ENCODE assay signal across 8 cellular contexts in genomic region chrX:44872817-44873414, GRCh38. TPM values are rescaled to one million over a fixed set of nuclear protein-coding genes. Genes with fewer than 3 reads are reported as not detected.
DNase-seq lines count a peak whose midpoint lies in the region; ATAC-seq and TF ChIP-seq lines count a peak whose summit lies in the region.

Gene KDM6A (plus strand): TSS chrX:44873188. CDS start chrX:44873552, 364 bp downstream.

- no peaks in the 10 kb centered on the region for H3K27me3 Mint-ChIP-seq in activated CD4-positive, alpha-beta T cell treated with anti-CD3 and anti-CD28 coated beads for 36 hours

- H3K4me3 ChIP-seq in choroid plexus epithelial cell (ENCODE audit: low read depth, low read length) (peak within 1 kb of the TSS; percentile 71), kidney epithelial cell (ENCODE audit: low read depth, low read length) (peak within 1 kb of the TSS; percentile 75)

- H3K36me3 Mint-ChIP-seq in activated CD4-positive, alpha-beta T cell treated with anti-CD3 and anti-CD28 coated beads for 36 hours (ENCODE audit: low read depth) = peaks cover 7% of the 10 kb centered on the region

- DNase-seq in AG20443 (ENCODE audit: low spot score) (peak; percentile 95), NCI-H510A (lab: John Stamatoyannopoulos, UW) (peak; percentile 92), choroid plexus epithelial cell (ENCODE audit: low read depth) (peak; percentile 96), kidney epithelial cell (ENCODE audit: low read depth) (peak; percentile 89)
- DNase-seq in activated CD4-positive, alpha-beta T cell treated with anti-CD3 and anti-CD28 coated beads for 36 hours = peak; percentile 97
- DNase-seq in stimulated activated CD4-positive, alpha-beta T cell treated with anti-CD3 and anti-CD28 coated beads, Interleukin-15, amount 100 ng/mL, for 48 hours (ENCODE audit: low read depth in 2 of 2) = peak; percentile 91 to 100

- H3K36me3 ChIP-seq in kidney epithelial cell (ENCODE audit: control insufficient read depth, insufficient read depth, low read length) = no peaks in the 10 kb centered on the region

- ATAC-seq in HG03432 (IDR thresholded peaks at IDR 0.05; ENCODE audit: unreplicated experiment) = peak; percentile 91
- ATAC-seq in activated CD4-positive, alpha-beta T cell treated with anti-CD3 and anti-CD28 coated beads for 36 hours = peak; percentile 91

- peaks cover 9% of the 10 kb centered on the region for H3K4me1 Mint-ChIP-seq in activated CD4-positive, alpha-beta T cell treated with anti-CD3 and anti-CD28 coated beads for 36 hours

- peak within 1 kb of the TSS; percentile 92 for H3K4me3 Mint-ChIP-seq in activated CD4-positive, alpha-beta T cell treated with anti-CD3 and anti-CD28 coated beads for 36 hours

- no peaks in the 10 kb centered on the region for H3K27me3 ChIP-seq in kidney epithelial cell (ENCODE audit: control insufficient read depth, insufficient read depth, low read length)

- no peaks in the 10 kb centered on the region for H3K9me3 Mint-ChIP-seq in activated CD4-positive, alpha-beta T cell treated with anti-CD3 and anti-CD28 coated beads for 36 hours (ENCODE audit: low read depth)

- TF ChIP-seq CTCF in choroid plexus epithelial cell (conservative IDR thresholded peaks at IDR 0.05; ENCODE audit: low read depth, low read length) = no peak
- no peak for TF ChIP-seq CTCF in kidney epithelial cell (IDR thresholded peaks at IDR 0.05; ENCODE audit: insufficient read depth, low read length, poor library complexity, severe bottlenecking)

- intact Hi-C loops in activated CD4-positive, alpha-beta T cell treated with anti-CD3 and anti-CD28 coated beads for 36 hours (cut with DNase I, micrococcal nuclease) = loop anchor here (2.0 to 10.0 kb wide), 10 partner anchors 49 to 1221 kb away; partner anchors contain the start of gene FUNDC1 (in 1 of the 2)

- peak within 1 kb of the TSS; percentile 99 for H3K27ac Mint-ChIP-seq in activated CD4-positive, alpha-beta T cell treated with anti-CD3 and anti-CD28 coated beads for 36 hours

- CTCF ChIA-PET in activated CD4-positive, alpha-beta T cell treated with anti-CD3 and anti-CD28 coated beads for 36 hours (lab: Charles Lee) = interaction anchor here (0.5 kb wide), 1 partner anchor 20 kb away, joined by 4 read pairs; no protein-coding TSS in a partner anchor

- peak; percentile 64 for TF ChIP-seq POLR2A in GM19099 (IDR thresholded peaks at IDR 0.05; ENCODE audit: extremely low read depth, insufficient read length, low read depth)

- POLR2A ChIA-PET in activated CD4-positive, alpha-beta T cell treated with anti-CD3 and anti-CD28 coated beads for 36 hours (lab: Charles Lee) = interaction anchor here (0.6 to 0.9 kb wide), 2 partner anchors 31 to 1674 kb away, joined by 3 read pairs; no protein-coding TSS in a partner anchor

RNA-seq across cellular contexts. Expression of gene KDM6A, which starts in this region (rescaled TPM):
- 10 to 100 TPM; 18.9 to 24.2 TPM for total RNA-seq in activated CD4-positive, alpha-beta T cell treated with anti-CD3 and anti-CD28 coated beads for 36 hours
- 13.7 and 27.5 TPM in 2 replicates for total RNA-seq in kidney epithelial cell

Comparison
In these comparisons a context has a peak if more than half of its experiments do, and no peak if none do; other contexts are left out.
1. Peak in every context shown above with its lines: DNase-seq, ATAC-seq and H3K4me3 ChIP-seq.